9 cellular contexts compared by ENCODE assay signal in genomic region chr2:196967126-196967525, GRCh38. TPM values are rescaled to one million over a fixed set of nuclear protein-coding genes. Genes with fewer than 3 reads are reported as not detected.
DNase-seq lines count a peak whose midpoint lies in the region; ATAC-seq and TF ChIP-seq lines count a peak whose summit lies in the region.
"Had no signal": no experiment of that assay in that cellular context is flagged by ENCODE, and none has a peak within 500 bp of the region (broad histone marks: within the 10 kb centered on the region; RNA-seq: fewer than 3 reads in every experiment).

No MANE protein-coding gene starts in this region.

- H2AFZ ChIP-seq in mammary epithelial cell (ENCODE audit: low read depth, low read length) = peak overlapping the region; percentile 7
- no peak overlapping the region for H2AFZ ChIP-seq in OCI-LY7 (ENCODE audit: low read length)

- in situ Hi-C loops in HAP-1 (cut with MboI; ENCODE audit: low sequenced_read_pairs) = no loop called here
- in situ Hi-C loops in mammary epithelial cell (cut with MboI; ENCODE audit: low sequenced_read_pairs in 2 of 2) = no loop called here
- in situ Hi-C loops in gastrocnemius medialis (cut with MboI; ENCODE audit: low sequenced_read_pairs in 4 of 4) = no loop called here

- H3K9ac ChIP-seq in mammary epithelial cell (ENCODE audit: insufficient read depth, low read length) (no peak overlapping the region), iPS-20b (ENCODE audit: low read depth, low read length) (peak overlapping the region; percentile 10; the same call in 1 of the 2 replicates)

- peaks cover 5% of the 10 kb centered on the region for H3K9me3 Mint-ChIP-seq in activated CD4-positive, alpha-beta T cell treated with anti-CD3 and anti-CD28 coated beads for 36 hours (ENCODE audit: low read depth)

- no peaks in the 10 kb centered on the region for H3K27me3 Mint-ChIP-seq in activated CD4-positive, alpha-beta T cell treated with anti-CD3 and anti-CD28 coated beads for 36 hours

- H3K4me1 Mint-ChIP-seq in activated CD4-positive, alpha-beta T cell treated with anti-CD3 and anti-CD28 coated beads for 36 hours = peaks cover 23% of the 10 kb centered on the region

- H3K9me3 ChIP-seq in HAP-1 (peaks cover 10% of the 10 kb centered on the region), mammary epithelial cell (replicated peaks; ENCODE audit: insufficient read depth, low read length) (no peaks in the 10 kb centered on the region), iPS-20b (ENCODE audit: insufficient read depth, low read depth, low read length) (peaks cover 12% of the 10 kb centered on the region; the same call in 1 of the 2 replicates), gastrocnemius medialis (no peaks in the 10 kb centered on the region), OCI-LY7 (ENCODE audit: low read length) (no peaks in the 10 kb centered on the region)

- BruUV-seq in mammary epithelial cell (replicated peaks; lab: Mats Ljungman, UMichigan) (no TSS peak), OCI-LY7 (replicated peaks; lab: Mats Ljungman, UMichigan) (no TSS peak)

- H3K4me2 ChIP-seq in mammary epithelial cell (ENCODE audit: insufficient read depth, low read depth, low read length) (no peak overlapping the region), OCI-LY7 (ENCODE audit: low read length) (no peak overlapping the region)

- 37% methylated on average over 7 of the region's 7 CpGs for WGBS in mammary epithelial cell (ENCODE audit: low coverage, missing lambda C conversion rate)

- DNase-seq in HAP-1 (ENCODE audit: low spot score in 2 of 2) (peak; percentile 71 to 77), mammary epithelial cell (peak; percentile 26), gastrocnemius medialis (no peak), NCI-H345 treated with DMSO at 0.1 percent for 48 hours (lab: John Stamatoyannopoulos, UW; ENCODE audit: unreplicated experiment) (no peak), pons (ENCODE audit: low spot score) (no peak), OCI-LY7 (ENCODE audit: low spot score) (no peak)
- DNase-seq in activated CD4-positive, alpha-beta T cell treated with anti-CD3 and anti-CD28 coated beads for 36 hours = no peak
- DNase-seq: activated naive CD4-positive, alpha-beta T cell treated with anti-CD3 and anti-CD28 coated beads for 36 hours had no signal

- H3K79me2 ChIP-seq in mammary epithelial cell (ENCODE audit: insufficient read depth, low read length) (no peaks in the 10 kb centered on the region), OCI-LY7 (ENCODE audit: insufficient read depth, low read depth, low read length) (no peaks in the 10 kb centered on the region)

- no peak for ATAC-seq in gastrocnemius medialis
- no peak for ATAC-seq in activated CD4-positive, alpha-beta T cell treated with anti-CD3 and anti-CD28 coated beads for 36 hours

- H4K20me1 ChIP-seq in mammary epithelial cell (ENCODE audit: insufficient read depth, low read length) (no peaks in the 10 kb centered on the region), OCI-LY7 (ENCODE audit: insufficient read depth, low read length) (no peaks in the 10 kb centered on the region)

- H3K36me3 ChIP-seq in HAP-1 (replicated peaks) = no peaks in the 10 kb centered on the region
- H3K36me3 ChIP-seq in mammary epithelial cell (ENCODE audit: insufficient read depth, low read length) = no peaks in the 10 kb centered on the region
- H3K36me3 ChIP-seq in iPS-20b (ENCODE audit: insufficient read depth, low read depth, low read length) = no peaks in the 10 kb centered on the region
- no peaks in the 10 kb centered on the region for H3K36me3 ChIP-seq in gastrocnemius medialis
- H3K36me3 ChIP-seq in OCI-LY7 (ENCODE audit: insufficient read depth, low read length) = no peaks in the 10 kb centered on the region

- no peak for TF ChIP-seq POLR2A in gastrocnemius medialis (IDR thresholded peaks at IDR 0.05)

- dilution Hi-C loops in mammary epithelial cell (cut with HindIII; ENCODE audit: low sequenced_read_pairs) = no loop called here

- no peak overlapping the region for H3K4me3 Mint-ChIP-seq in activated CD4-positive, alpha-beta T cell treated with anti-CD3 and anti-CD28 coated beads for 36 hours
- H3K4me3 Mint-ChIP-seq: activated naive CD4-positive, alpha-beta T cell treated with anti-CD3 and anti-CD28 coated beads for 36 hours had no signal

- H3K4me1 ChIP-seq in HAP-1 (peaks cover 16% of the 10 kb centered on the region), mammary epithelial cell (ENCODE audit: insufficient read depth, low read length) (peaks cover 3% of the 10 kb centered on the region), iPS-20b (ENCODE audit: insufficient read depth, low read length) (peaks cover 15% of the 10 kb centered on the region), gastrocnemius medialis (peaks cover 0 to 4% of the 10 kb centered on the region in 2 donors), OCI-LY7 (ENCODE audit: insufficient read depth, low read length, poor library complexity, severe bottlenecking) (no peaks in the 10 kb centered on the region)

- H3K27ac Mint-ChIP-seq in activated CD4-positive, alpha-beta T cell treated with anti-CD3 and anti-CD28 coated beads for 36 hours = no peak overlapping the region
- H3K27ac Mint-ChIP-seq: activated naive CD4-positive, alpha-beta T cell treated with anti-CD3 and anti-CD28 coated beads for 36 hours had no signal

- CTCF ChIA-PET in mammary epithelial cell (lab: Charles Lee; ENCODE audit: low non-redundant PET) (no interaction called here), OCI-LY7 (lab: Charles Lee; ENCODE audit: unreplicated experiment) (no interaction called here)
- CTCF ChIA-PET in activated CD4-positive, alpha-beta T cell treated with anti-CD3 and anti-CD28 coated beads for 36 hours (lab: Charles Lee) = no interaction called here

- no peak overlapping the region for H3K27ac ChIP-seq in mammary epithelial cell (ENCODE audit: insufficient read depth, low read depth, low read length)
- no peak overlapping the region for H3K27ac ChIP-seq in iPS-20b (ENCODE audit: low read length)
- H3K27ac ChIP-seq in gastrocnemius medialis = no peak overlapping the region
- no peak overlapping the region for H3K27ac ChIP-seq in OCI-LY7 (ENCODE audit: low read depth, low read length, poor library complexity, severe bottlenecking)

- POLR2A ChIA-PET in activated CD4-positive, alpha-beta T cell treated with anti-CD3 and anti-CD28 coated beads for 36 hours (lab: Charles Lee) = no interaction called here
- POLR2A ChIA-PET in OCI-LY7 (lab: Charles Lee) = interaction anchor here (0.7 kb wide), 1 partner anchor 146 kb away, joined by 4 read pairs; no protein-coding TSS in a partner anchor

- intact Hi-C loops in mammary epithelial cell (cut with micrococcal nuclease) (no loop called here), gastrocnemius medialis (cut with DNase I; ENCODE audit: low total_unique reads) (no loop called here), OCI-LY7 (cut with micrococcal nuclease; ENCODE audit: unreplicated experiment) (no loop called here)
- intact Hi-C loops in activated CD4-positive, alpha-beta T cell treated with anti-CD3 and anti-CD28 coated beads for 36 hours (cut with DNase I, micrococcal nuclease) = no loop called here

- peaks cover 3% of the 10 kb centered on the region for H3K36me3 Mint-ChIP-seq in activated CD4-positive, alpha-beta T cell treated with anti-CD3 and anti-CD28 coated beads for 36 hours (ENCODE audit: low read depth)

- H3K4me3 ChIP-seq in HAP-1 = peak overlapping the region; percentile 8
- no peak overlapping the region for H3K4me3 ChIP-seq in mammary epithelial cell (replicated peaks in 1 of 3; ENCODE audit: insufficient read depth in 1 of 3, low read depth in 2 of 3, low read length in 3 of 3)
- H3K4me3 ChIP-seq in iPS-20b (ENCODE audit: low read length) = peak overlapping the region; percentile 20; the same call in 1 of the 2 replicates
- H3K4me3 ChIP-seq in gastrocnemius medialis = peak overlapping the region in 3 of 4 donors; percentile 29 to 33 (median 32)
- no peak overlapping the region for H3K4me3 ChIP-seq in OCI-LY7 (ENCODE audit: low read depth, low read length, poor library complexity, severe bottlenecking)

- TF ChIP-seq CTCF in mammary epithelial cell (conservative IDR thresholded peaks at IDR 0.05 in 1 of 2, IDR thresholded peaks at IDR 0.05 in 1 of 2; ENCODE audit: extremely low read depth in 1 of 2, insufficient read depth in 1 of 2, low read depth in 1 of 2, low read length in 2 of 2) (no peak), gastrocnemius medialis (IDR thresholded peaks at IDR 0.05 in 4 of 5, conservative IDR thresholded peaks at IDR 0.05 in 1 of 5) (no peak), OCI-LY7 (conservative IDR thresholded peaks at IDR 0.05; ENCODE audit: low read length) (no peak)

- no peaks in the 10 kb centered on the region for H3K27me3 ChIP-seq in HAP-1 (ENCODE audit: low read depth)
- H3K27me3 ChIP-seq in mammary epithelial cell (ENCODE audit: insufficient read depth, low read length) = no peaks in the 10 kb centered on the region
- H3K27me3 ChIP-seq in iPS-20b (ENCODE audit: insufficient read depth, low read length) = no peaks in the 10 kb centered on the region
- H3K27me3 ChIP-seq in gastrocnemius medialis = no peaks in the 10 kb centered on the region

- H3K9me2 ChIP-seq in OCI-LY7 (ENCODE audit: insufficient read depth, low read length) = no peaks in the 10 kb centered on the region

RNA-seq across cellular contexts. Expression of gene PGAP1, which starts 40.6 kb away (rescaled TPM):
- total RNA-seq in mammary epithelial cell (10 to 100 TPM; 13.7 to 21.3 TPM), gastrocnemius medialis (1 to 10 TPM; 1.3 to 3.7 (median 1.8) TPM), OCI-LY7 (2022) (1.3 and 1.9 TPM in 2 replicates)
- 3.0 TPM for polyA plus RNA-seq in mammary epithelial cell
- polyA minus RNA-seq in mammary epithelial cell = 4.2 TPM
- total RNA-seq in activated CD4-positive, alpha-beta T cell treated with anti-CD3 and anti-CD28 coated beads for 36 hours = 10 to 100 TPM; 22.2 to 25.1 TPM
- 0.51 and 0.54 TPM in 2 replicates for total RNA-seq in OCI-LY7 (2014; rRNA removed; shearing (Covaris generic))

Comparison
In these comparisons a context has a peak if more than half of its experiments do, and no peak if none do; other contexts are left out.
1. DNase-seq: peak in HAP-1 (2 of 2) and mammary epithelial cell (single experiment); none in gastrocnemius medialis (0 of 2), activated CD4-positive, alpha-beta T cell treated with anti-CD3 and anti-CD28 coated beads for 36 hours (single experiment), NCI-H345 treated with DMSO at 0.1 percent for 48 hours (single experiment), pons (single experiment) and OCI-LY7 (single experiment).
2. H3K4me3 ChIP-seq: peak in HAP-1 (single experiment), iPS-20b (single experiment) and gastrocnemius medialis (3 of 4); none in mammary epithelial cell (0 of 3) and OCI-LY7 (single experiment).